9 cellular contexts compared by ENCODE assay signal in genomic region chr5:80399553-80400239, GRCh38. TPM values are rescaled to one million over a fixed set of nuclear protein-coding genes. Genes with fewer than 3 reads are reported as not detected.
A peak's percentile ranks its signal among the peaks of the same experiment; 100 is the strongest.
DNase-seq lines count a peak whose midpoint lies in the region; ATAC-seq and TF ChIP-seq lines count a peak whose summit lies in the region.
"Had no signal": no experiment of that assay in that cellular context is flagged by ENCODE, and none has a peak within 500 bp of the region (broad histone marks: within the 10 kb centered on the region; RNA-seq: fewer than 3 reads in every experiment).

No MANE protein-coding gene starts in this region.

- H3K27ac ChIP-seq in breast epithelium = no peak overlapping the region
- no peak overlapping the region for H3K27ac ChIP-seq in tibial artery

- no peaks in the 10 kb centered on the region for H3K36me3 Mint-ChIP-seq in MCF 10A (ENCODE audit: insufficient read depth, unreplicated experiment)

- no peak overlapping the region for H3K27ac Mint-ChIP-seq in MCF 10A (ENCODE audit: low read depth, unreplicated experiment)

- H3K27me3 ChIP-seq in breast epithelium = no peaks in the 10 kb centered on the region
- H3K27me3 ChIP-seq in tibial artery = no peaks in the 10 kb centered on the region

- intact Hi-C loops in MCF 10A (cut with micrococcal nuclease) (loop anchor here (10.0 kb wide), 1 partner anchor 255 kb away; the partner anchor contains the start of genes DHFR and MSH3), breast epithelium (cut with DNase I; ENCODE audit: low total_unique reads) (no loop called here), tibial artery (cut with DNase I; ENCODE audit: low total_unique reads) (no loop called here)

- H3K27me3 Mint-ChIP-seq in MCF 10A (ENCODE audit: insufficient read depth, unreplicated experiment) = no peaks in the 10 kb centered on the region

- H3K4me3 ChIP-seq in breast epithelium (no peak overlapping the region), tibial artery (no peak overlapping the region)
- H3K4me3 ChIP-seq: skin epidermis had no signal

- H3K9me3 ChIP-seq in breast epithelium = no peaks in the 10 kb centered on the region
- no peaks in the 10 kb centered on the region for H3K9me3 ChIP-seq in tibial artery

- POLR2A ChIA-PET in MCF 10A (lab: Yijun Ruan, JAX) = interaction anchor here (1.0 to 1.6 kb wide), 2 partner anchors 8 to 20 kb away, joined by 3 to 5 read pairs; partner anchors contain the start of gene ZFYVE16

- peak; percentile 67 for DNase-seq in MCF 10A (ENCODE audit: unreplicated experiment)
- no peak for DNase-seq in breast epithelium (ENCODE audit: low spot score in 2 of 2)
- peak; percentile 47 for DNase-seq in SIG-M5 (lab: John Stamatoyannopoulos, UW)
- DNase-seq in medulla oblongata (ENCODE audit: extremely low spot score) = peak; percentile 54
- DNase-seq in tibial artery = no peak
- no peak for DNase-seq in SK-N-DZ (ENCODE audit: low spot score)
- DNase-seq in hepatic stellate cell (ENCODE audit: low spot score) = no peak

- ATAC-seq in HG03066 (IDR thresholded peaks at IDR 0.05; ENCODE audit: low read depth, unreplicated experiment) = peak; percentile 65

- no TSS peak for BruUV-seq in MCF 10A (replicated peaks; lab: Mats Ljungman, UMichigan)

- no peaks in the 10 kb centered on the region for H3K4me1 ChIP-seq in breast epithelium
- no peaks in the 10 kb centered on the region for H3K4me1 ChIP-seq in tibial artery

- CTCF ChIA-PET in MCF 10A (lab: Yijun Ruan, JAX) = no interaction called here

- no peak for TF ChIP-seq POLR2A in breast epithelium (IDR thresholded peaks at IDR 0.05)

- no peak for TF ChIP-seq CTCF in MCF 10A (IDR thresholded peaks at IDR 0.05; ENCODE audit: unreplicated experiment)
- TF ChIP-seq CTCF in breast epithelium (IDR thresholded peaks at IDR 0.05) = no peak
- TF ChIP-seq CTCF in tibial artery (IDR thresholded peaks at IDR 0.05) = no peak

- no peaks in the 10 kb centered on the region for H3K36me3 ChIP-seq in breast epithelium
- no peaks in the 10 kb centered on the region for H3K36me3 ChIP-seq in tibial artery

- H3K4me1 Mint-ChIP-seq in MCF 10A (ENCODE audit: insufficient read depth, unreplicated experiment) = peaks cover 7% of the 10 kb centered on the region

- H3K4me3 Mint-ChIP-seq in MCF 10A (ENCODE audit: unreplicated experiment) = no peak overlapping the region

- H3K9me3 Mint-ChIP-seq in MCF 10A (ENCODE audit: unreplicated experiment) = no peaks in the 10 kb centered on the region

RNA-seq across cellular contexts. Expression of gene ZFYVE16, which starts 8.2 kb away (rescaled TPM):
- total RNA-seq in MCF 10A (2022) = 34.8 and 36.9 TPM in 2 replicates
- 10 to 100 TPM; 28.0 to 61.9 (median 50.5) TPM for total RNA-seq in breast epithelium
- polyA plus RNA-seq in SK-N-DZ (2014; cell fraction: cytosol; rRNA removed) = 24.3 TPM in 2 replicates
- 41.8 and 70.7 TPM in 2 replicates for polyA plus RNA-seq in SK-N-DZ (2014; cell fraction: nucleus; rRNA removed)

Comparison
In these comparisons a context has a peak if more than half of its experiments do, and no peak if none do; other contexts are left out.
1. DNase-seq: peak in MCF 10A (single experiment), SIG-M5 (single experiment) and medulla oblongata (single experiment); none in breast epithelium (0 of 2), tibial artery (0 of 2), SK-N-DZ (single experiment) and hepatic stellate cell (single experiment).